19 cellular contexts compared by ENCODE assay signal in the genomic region with DNA sequence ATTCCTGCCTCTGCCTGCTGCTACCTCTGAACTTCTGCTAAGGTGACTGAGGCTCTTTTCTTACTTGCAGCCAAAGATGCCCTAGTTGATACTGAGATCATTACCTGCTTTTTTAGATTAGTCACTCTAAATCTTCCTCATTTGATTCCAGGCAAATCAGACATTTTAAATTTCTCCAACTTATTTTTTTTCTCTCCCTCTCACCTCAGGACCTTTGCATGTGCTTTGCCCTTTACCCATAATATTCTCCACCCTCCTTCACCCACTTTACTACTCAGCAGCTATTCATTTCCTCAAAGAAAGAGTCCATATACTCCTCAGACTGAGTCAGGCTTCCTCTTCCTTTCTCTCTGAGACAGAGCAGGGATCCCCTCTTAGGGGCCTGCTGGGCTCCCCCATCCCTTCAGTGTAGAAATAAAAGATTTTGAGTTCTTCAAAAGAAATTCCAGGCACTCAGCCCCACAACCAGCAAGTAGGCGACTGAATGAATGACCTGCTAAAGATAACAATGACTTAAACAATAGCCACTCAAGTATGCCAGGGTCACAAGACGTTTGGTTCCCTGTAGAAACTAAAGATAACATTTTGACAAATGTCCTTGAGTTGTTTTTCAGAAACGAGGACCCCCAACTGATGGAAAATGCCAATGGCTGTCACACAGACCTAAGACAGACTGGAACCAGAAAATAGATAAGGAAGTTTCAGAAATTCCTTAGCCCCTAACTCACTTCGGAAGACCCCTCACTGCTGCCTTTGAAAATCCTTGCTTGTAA.
DNase-seq lines count a peak whose midpoint lies in the region; ATAC-seq lines count a peak whose summit lies in the region.
"Had no signal": no experiment of that assay in that cellular context is flagged by ENCODE, and none has a peak within 500 bp of the region (broad histone marks: within the 10 kb centered on the region; RNA-seq: fewer than 3 reads in every experiment).

No MANE protein-coding gene starts in this region.

- WGBS in ectodermal cell, 2 experiments, result 24 to 27% methylated on average over 4 of the region's 4 CpGs

- intact Hi-C loops in cardiac septum (cut with DNase I), result no loop called here

- H3K9ac ChIP-seq in iPS-18a (ENCODE audit: low read length), result no peak overlapping the region
- H3K9ac ChIP-seq: SK-N-SH had no signal

- H3K4me1 ChIP-seq in ectodermal cell (ENCODE audit: control insufficient read depth, insufficient read depth, low read length), result peaks cover 9% of the 10 kb centered on the region
- H3K4me1 ChIP-seq in iPS-18a (ENCODE audit: control insufficient read depth, low read depth, low read length), result peaks cover 32% of the 10 kb centered on the region

- H3K9me3 ChIP-seq in ectodermal cell (ENCODE audit: control insufficient read depth, low read length), result no peaks in the 10 kb centered on the region
- no peaks in the 10 kb centered on the region for H3K9me3 ChIP-seq in iPS-18a (ENCODE audit: control insufficient read depth, low read depth, low read length)
- H3K9me3 ChIP-seq: SK-N-SH had no signal

- DNase-seq in HT1080 (ENCODE audit: low read depth) (peak; percentile 9), cardiac septum (ENCODE audit: low spot score) (no peak), NCI-H345 treated with DMSO at 0.1 percent for 48 hours (lab: John Stamatoyannopoulos, UW; ENCODE audit: unreplicated experiment) (no peak)
- no peak for DNase-seq in stimulated activated CD4-positive, alpha-beta T cell treated with anti-CD3 and anti-CD28 coated beads, Interleukin-4, amount 100 ng/mL, for 1 hour
- DNase-seq: CD4-positive, CD25-positive, alpha-beta regulatory T cell; DMS 273 treated with DMSO at 0.1 percent for 48 hours; DMS79 treated with DMSO at 0.1 percent for 48 hours; NCI-H1105 treated with DMSO at 0.1 percent for 48 hours; NCI-H2029 treated with DMSO at 0.1 percent for 48 hours; NCI-H226; NCI-H524; NCI-H774; NK-92 treated with Interleukin-12 subunit alpha and Interleukin-12 subunit beta, amount 100 ng/mL, for 24 hours; SIG-M5; SK-N-SH had no signal

- H3K36me3 ChIP-seq in ectodermal cell (ENCODE audit: control insufficient read depth, insufficient read depth, low read length) (no peaks in the 10 kb centered on the region), iPS-18a (ENCODE audit: control insufficient read depth, low read depth, low read length) (no peaks in the 10 kb centered on the region)

- peak overlapping the region; percentile 79 for H3K27ac ChIP-seq in ectodermal cell (ENCODE audit: insufficient read depth, low read depth, low read length, poor library complexity, severe bottlenecking)
- peak overlapping the region; percentile 26 for H3K27ac ChIP-seq in iPS-18a (ENCODE audit: low read length)

- H3K27me3 ChIP-seq in ectodermal cell (ENCODE audit: control insufficient read depth, insufficient read depth, low read length, poor library complexity, severe bottlenecking), result no peaks in the 10 kb centered on the region
- H3K27me3 ChIP-seq in iPS-18a (ENCODE audit: control insufficient read depth, insufficient read depth, low read length), result no peaks in the 10 kb centered on the region

- no peak for ATAC-seq in HG03175 (IDR thresholded peaks at IDR 0.05; ENCODE audit: unreplicated experiment)
- ATAC-seq: Panc1 had no signal

- H3K4me3 ChIP-seq in ectodermal cell (ENCODE audit: insufficient read depth, low read depth, low read length) (no peak overlapping the region), iPS-18a (ENCODE audit: low read length) (no peak overlapping the region)
